23 cellular contexts compared by ENCODE assay signal in the genomic region with DNA sequence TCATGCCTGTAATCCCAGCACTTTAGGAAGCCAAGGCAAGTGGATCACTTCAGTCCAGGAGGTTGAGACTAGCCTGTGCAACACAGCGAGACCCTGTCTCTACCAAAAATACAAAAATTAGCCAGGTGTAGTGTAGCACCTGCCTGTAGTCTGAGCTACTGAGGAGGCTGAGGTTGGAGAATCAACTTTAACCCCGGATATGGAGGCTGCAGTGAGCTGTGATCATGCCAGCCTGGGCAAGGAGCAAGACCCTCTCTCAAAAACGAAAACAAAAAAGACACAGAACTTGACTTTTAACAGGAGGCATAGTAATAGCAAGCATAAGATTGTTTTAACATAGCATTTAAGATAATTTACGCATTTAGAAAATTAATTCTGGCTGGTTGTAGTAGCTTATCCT. TPM values are rescaled to one million over a fixed set of nuclear protein-coding genes. Genes with fewer than 3 reads are reported as not detected.
DNase-seq lines count a peak whose midpoint lies in the region; ATAC-seq and TF ChIP-seq lines count a peak whose summit lies in the region.
"Had no signal": no experiment of that assay in that cellular context is flagged by ENCODE, and none has a peak within 500 bp of the region (broad histone marks: within the 10 kb centered on the region; RNA-seq: fewer than 3 reads in every experiment).

No MANE protein-coding gene starts in this region.

- H3K27ac ChIP-seq in KOPT-K1 (ENCODE audit: low read depth, low read length, poor library complexity, severe bottlenecking): peak overlapping the region; percentile 45
- H3K27ac ChIP-seq: A549, Peyer's patch, SJSA1 had no signal

- TF ChIP-seq CTCF in osteocyte (IDR thresholded peaks at IDR 0.05): no peak

- no peak for DNase-seq in activated T-cell treated with anti-CD3 and anti-CD28 coated beads, Interleukin-2, amount 50 U/mL, for 24 hours
- DNase-seq in activated T-cell treated with anti-CD3 and anti-CD28 coated beads, Interleukin-2, amount 50 U/mL, for 72 hours: no peak
- DNase-seq in osteocyte (ENCODE audit: extremely low spot score, unreplicated experiment) (no peak), iPS-NIHi7 (ENCODE audit: extremely low spot score) (no peak)
- DNase-seq in activated naive CD4-positive, alpha-beta T cell treated with Interleukin-2 at 50 U/mL for 16 hours: no peak
- DNase-seq: DMS53; GF-D8; H7; NCI-H1105; NCI-H146; NCI-H2029; NCI-H2227 treated with DMSO at 0.1 percent for 48 hours; NCI-H510A treated with DMSO at 0.1 percent for 48 hours; NCI-H748 treated with DMSO at 0.1 percent for 48 hours; NK-92 treated with Interleukin-12 subunit alpha and Interleukin-12 subunit beta, amount 100 ng/mL, for 24 hours; Peyer's patch had no signal

- peaks cover 44% of the 10 kb centered on the region for H3K4me1 Mint-ChIP-seq in activated T-cell treated with anti-CD3 and anti-CD28 coated beads, Interleukin-2, amount 50 U/mL, for 24 hours (ENCODE audit: low read depth)
- peaks cover 47% of the 10 kb centered on the region for H3K4me1 Mint-ChIP-seq in activated T-cell treated with anti-CD3 and anti-CD28 coated beads, Interleukin-2, amount 50 U/mL, for 72 hours (ENCODE audit: low read depth)
- peaks cover 23% of the 10 kb centered on the region for H3K4me1 Mint-ChIP-seq in activated T-helper 17 cell treated with anti-CD3 and anti-CD28 coated beads, Interleukin-2, amount 50 U/mL, for 72 hours
- H3K4me1 Mint-ChIP-seq in osteocyte (ENCODE audit: unreplicated experiment): peaks cover 23% of the 10 kb centered on the region

- peak overlapping the region; percentile 70 for H3K27ac Mint-ChIP-seq in activated T-cell treated with anti-CD3 and anti-CD28 coated beads, Interleukin-2, amount 50 U/mL, for 24 hours
- no peak overlapping the region for H3K27ac Mint-ChIP-seq in activated T-cell treated with anti-CD3 and anti-CD28 coated beads, Interleukin-2, amount 50 U/mL, for 72 hours
- peak overlapping the region; percentile 80 for H3K27ac Mint-ChIP-seq in activated T-helper 17 cell treated with anti-CD3 and anti-CD28 coated beads, Interleukin-2, amount 50 U/mL, for 72 hours
- peak overlapping the region; percentile 84 for H3K27ac Mint-ChIP-seq in osteocyte (ENCODE audit: unreplicated experiment)
- H3K27ac Mint-ChIP-seq: B cell had no signal

- no peaks in the 10 kb centered on the region for H3K9me3 Mint-ChIP-seq in activated T-cell treated with anti-CD3 and anti-CD28 coated beads, Interleukin-2, amount 50 U/mL, for 24 hours
- H3K9me3 Mint-ChIP-seq in activated T-cell treated with anti-CD3 and anti-CD28 coated beads, Interleukin-2, amount 50 U/mL, for 72 hours: no peaks in the 10 kb centered on the region
- no peaks in the 10 kb centered on the region for H3K9me3 Mint-ChIP-seq in activated T-helper 17 cell treated with anti-CD3 and anti-CD28 coated beads, Interleukin-2, amount 50 U/mL, for 72 hours
- H3K9me3 Mint-ChIP-seq in osteocyte (ENCODE audit: unreplicated experiment): no peaks in the 10 kb centered on the region

- H3K9me3 ChIP-seq in KOPT-K1 (ENCODE audit: insufficient read depth, low read length, poor library complexity, severe bottlenecking): peaks cover 5% of the 10 kb centered on the region
- H3K9me3 ChIP-seq: Peyer's patch, SJSA1 had no signal

- peaks cover 90% of the 10 kb centered on the region for H3K36me3 Mint-ChIP-seq in activated T-cell treated with anti-CD3 and anti-CD28 coated beads, Interleukin-2, amount 50 U/mL, for 24 hours (ENCODE audit: low read depth)
- H3K36me3 Mint-ChIP-seq in activated T-cell treated with anti-CD3 and anti-CD28 coated beads, Interleukin-2, amount 50 U/mL, for 72 hours (ENCODE audit: insufficient read depth in 2 of 2): peaks cover 23 to 57% of the 10 kb centered on the region in 2 donors
- peaks cover 68% of the 10 kb centered on the region for H3K36me3 Mint-ChIP-seq in activated T-helper 17 cell treated with anti-CD3 and anti-CD28 coated beads, Interleukin-2, amount 50 U/mL, for 72 hours (ENCODE audit: low read depth)
- H3K36me3 Mint-ChIP-seq in osteocyte (ENCODE audit: unreplicated experiment): no peaks in the 10 kb centered on the region

- no peak overlapping the region for H3K4me3 Mint-ChIP-seq in activated T-cell treated with anti-CD3 and anti-CD28 coated beads, Interleukin-2, amount 50 U/mL, for 24 hours
- H3K4me3 Mint-ChIP-seq in activated T-cell treated with anti-CD3 and anti-CD28 coated beads, Interleukin-2, amount 50 U/mL, for 72 hours: no peak overlapping the region
- peak overlapping the region; percentile 57 for H3K4me3 Mint-ChIP-seq in activated T-helper 17 cell treated with anti-CD3 and anti-CD28 coated beads, Interleukin-2, amount 50 U/mL, for 72 hours
- H3K4me3 Mint-ChIP-seq in osteocyte (ENCODE audit: unreplicated experiment): no peak overlapping the region
- H3K4me3 Mint-ChIP-seq: B cell had no signal

- no peak for ATAC-seq in activated T-cell treated with anti-CD3 and anti-CD28 coated beads, Interleukin-2, amount 50 U/mL, for 72 hours (replicated peaks in 1 of 2)
- no peak for ATAC-seq in activated T-helper 17 cell treated with anti-CD3 and anti-CD28 coated beads, Interleukin-2, amount 50 U/mL, for 72 hours (replicated peaks)
- no peak for ATAC-seq in GM18502 (IDR thresholded peaks at IDR 0.05; ENCODE audit: poor library complexity, unreplicated experiment)
- ATAC-seq: A549, Right ventricle myocardium inferior had no signal

- no peaks in the 10 kb centered on the region for H3K27me3 Mint-ChIP-seq in activated T-cell treated with anti-CD3 and anti-CD28 coated beads, Interleukin-2, amount 50 U/mL, for 24 hours
- no peaks in the 10 kb centered on the region for H3K27me3 Mint-ChIP-seq in activated T-cell treated with anti-CD3 and anti-CD28 coated beads, Interleukin-2, amount 50 U/mL, for 72 hours (ENCODE audit: low read depth)
- H3K27me3 Mint-ChIP-seq in activated T-helper 17 cell treated with anti-CD3 and anti-CD28 coated beads, Interleukin-2, amount 50 U/mL, for 72 hours: no peaks in the 10 kb centered on the region
- no peaks in the 10 kb centered on the region for H3K27me3 Mint-ChIP-seq in osteocyte (ENCODE audit: unreplicated experiment)
- H3K27me3 Mint-ChIP-seq: B cell had no signal

- peaks cover 99% of the 10 kb centered on the region for H3K36me3 ChIP-seq in KOPT-K1 (ENCODE audit: insufficient read depth, low read length)
- H3K36me3 ChIP-seq: SJSA1 had no signal

RNA-seq across cellular contexts. Expression of gene MYB, which starts 32.5 kb away (rescaled TPM):
- total RNA-seq in activated T-cell treated with anti-CD3 and anti-CD28 coated beads, Interleukin-2, amount 50 U/mL, for 72 hours: 10 to 100 TPM; 89.6 to 91.4 TPM
- total RNA-seq in activated T-helper 17 cell treated with anti-CD3 and anti-CD28 coated beads, Interleukin-2, amount 50 U/mL, for 72 hours: 10 to 100 TPM; 29.9 to 81.5 TPM
- 0.83 and 0.86 TPM in 2 replicates for total RNA-seq in osteocyte

Comparison
In these comparisons a context has a peak if more than half of its experiments do, and no peak if none do; other contexts are left out.
1. RNA of gene MYB, which starts 32.5 kb away (total RNA-seq): 89.6 to 91.4 TPM in activated T-cell treated with anti-CD3 and anti-CD28 coated beads, Interleukin-2, amount 50 U/mL, for 72 hours and 29.9 to 81.5 TPM in activated T-helper 17 cell treated with anti-CD3 and anti-CD28 coated beads, Interleukin-2, amount 50 U/mL, for 72 hours; 0.83 to 0.86 TPM in osteocyte; every median in the first group is over 10 times any median in the second.